In the genomic region with DNA sequence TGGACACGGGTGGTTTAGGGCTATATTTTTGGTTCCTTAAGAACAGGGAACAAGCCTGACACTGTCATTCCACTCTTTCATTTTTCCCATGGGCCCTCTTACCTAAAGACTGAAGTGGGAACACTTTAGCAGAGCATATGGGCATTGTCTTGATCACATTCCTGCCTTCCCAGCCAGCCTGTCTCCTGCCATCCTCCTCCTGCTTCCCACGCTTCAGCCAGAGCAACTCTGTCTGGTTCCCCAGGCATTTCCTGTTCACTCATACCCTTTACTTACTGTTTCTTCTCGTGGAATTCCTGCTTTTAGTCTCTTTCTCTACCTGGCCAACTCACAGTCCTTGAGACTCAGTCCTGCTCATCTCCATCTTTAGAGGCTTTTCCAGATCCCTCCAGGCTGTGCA, we compare ENCODE assay signal across 16 cellular contexts. TPM values are rescaled to one million over a fixed set of nuclear protein-coding genes. Genes with fewer than 3 reads are reported as not detected.
A peak's percentile ranks its signal among the peaks of the same experiment; 100 is the strongest.
DNase-seq lines count a peak whose midpoint lies in the region; ATAC-seq and TF ChIP-seq lines count a peak whose summit lies in the region.
"Had no signal": no experiment of that assay in that cellular context is flagged by ENCODE, and none has a peak within 500 bp of the region (broad histone marks: within the 10 kb centered on the region; RNA-seq: fewer than 3 reads in every experiment).

No MANE protein-coding gene starts in this region.

- H3K4me3 ChIP-seq in SJSA1 (no peak overlapping the region), foreskin fibroblast (ENCODE audit: low read depth in 1 of 2, low read length in 2 of 2) (no peak overlapping the region), skeletal muscle cell (ENCODE audit: low read depth, low read length) (no peak overlapping the region)
- H3K4me3 ChIP-seq: esophagus squamous epithelium had no signal

- no peaks in the 10 kb centered on the region for H3K27me3 Mint-ChIP-seq in activated CD4-positive, alpha-beta T cell treated with anti-CD3 and anti-CD28 coated beads, Interleukin-2, amount 10 ng/mL, durations not matched to agents 24 days and 14 days

- intact Hi-C loops in activated CD4-positive, alpha-beta T cell treated with anti-CD3 and anti-CD28 coated beads, Interleukin-2, amount 10 ng/mL, durations not matched to agents 24 days and 14 days (cut with micrococcal nuclease): no loop called here

- no peak for ATAC-seq in GM18867 (IDR thresholded peaks at IDR 0.05; ENCODE audit: unreplicated experiment)

- no peak overlapping the region for H3K27ac Mint-ChIP-seq in activated CD4-positive, alpha-beta T cell treated with anti-CD3 and anti-CD28 coated beads, Interleukin-2, amount 10 ng/mL, durations not matched to agents 24 days and 14 days
- H3K27ac Mint-ChIP-seq: activated T-helper 1 cell treated with anti-CD3 and anti-CD28 coated beads, Interleukin-12 subunit alpha, Interleukin-12 subunit beta, Interleukin-2, Interleukin-4 antibody, amounts not matched to agents 30 ng/mL and 10 ng/mL and 1 ng/mL, durations not matched to agents 14 hours and 24 hours and 36 hours had no signal

- peaks cover 4% of the 10 kb centered on the region for H3K9me3 Mint-ChIP-seq in activated CD4-positive, alpha-beta T cell treated with anti-CD3 and anti-CD28 coated beads, Interleukin-2, amount 10 ng/mL, durations not matched to agents 24 days and 14 days
- H3K9me3 Mint-ChIP-seq: activated T-helper 1 cell treated with anti-CD3 and anti-CD28 coated beads, Interleukin-12 subunit alpha, Interleukin-12 subunit beta, Interleukin-2, Interleukin-4 antibody, amounts not matched to agents 30 ng/mL and 10 ng/mL and 1 ng/mL, durations not matched to agents 14 hours and 24 hours and 36 hours had no signal

- H3K27ac ChIP-seq in SJSA1: peak overlapping the region; percentile 37

- H3K27me3 ChIP-seq in SJSA1 (replicated peaks): no peaks in the 10 kb centered on the region
- H3K27me3 ChIP-seq: esophagus squamous epithelium had no signal

- H3K36me3 Mint-ChIP-seq in activated CD4-positive, alpha-beta T cell treated with anti-CD3 and anti-CD28 coated beads, Interleukin-2, amount 10 ng/mL, durations not matched to agents 24 days and 14 days (ENCODE audit: low read depth): peaks cover 46% of the 10 kb centered on the region

- no peaks in the 10 kb centered on the region for H3K9me3 ChIP-seq in SJSA1 (replicated peaks)
- H3K9me3 ChIP-seq: esophagus squamous epithelium had no signal

- DNase-seq in ELR (ENCODE audit: low read depth) (peak; percentile 82), SJSA1 (ENCODE audit: low read depth in 1 of 2, low spot score in 2 of 2) (peak in 1 of 2 experiments; percentile 54), foreskin fibroblast (peak; percentile 64 to 67), skeletal muscle cell (ENCODE audit: low read depth) (peak; percentile 44), SIG-M5 treated with dmso at 0.1 percent for 504 hours (lab: John Stamatoyannopoulos, UW; ENCODE audit: unreplicated experiment) (no peak)
- DNase-seq in effector CD4-positive, alpha-beta T cell: no peak
- DNase-seq in activated CD4-positive, alpha-beta T cell treated with anti-CD3 and anti-CD28 coated beads, Interleukin-2, amount 10 ng/mL, durations not matched to agents 24 days and 14 days: no peak
- DNase-seq: esophagus squamous epithelium, kidney, NCI-H2227 treated with DMSO at 0.1 percent for 48 hours, occipital lobe, SIG-M5 had no signal

- H3K4me1 ChIP-seq in SJSA1 (replicated peaks): peaks cover 20% of the 10 kb centered on the region

- H3K36me3 ChIP-seq in SJSA1: peaks cover 37% of the 10 kb centered on the region

- peaks cover 35% of the 10 kb centered on the region for H3K4me1 Mint-ChIP-seq in activated CD4-positive, alpha-beta T cell treated with anti-CD3 and anti-CD28 coated beads, Interleukin-2, amount 10 ng/mL, durations not matched to agents 24 days and 14 days

- TF ChIP-seq CTCF in foreskin fibroblast (IDR thresholded peaks at IDR 0.05; ENCODE audit: low read depth, low read length): no peak

- no peak overlapping the region for H3K4me3 Mint-ChIP-seq in activated CD4-positive, alpha-beta T cell treated with anti-CD3 and anti-CD28 coated beads, Interleukin-2, amount 10 ng/mL, durations not matched to agents 24 days and 14 days
- H3K4me3 Mint-ChIP-seq: activated T-helper 1 cell treated with anti-CD3 and anti-CD28 coated beads, Interleukin-12 subunit alpha, Interleukin-12 subunit beta, Interleukin-2, Interleukin-4 antibody, amounts not matched to agents 30 ng/mL and 10 ng/mL and 1 ng/mL, durations not matched to agents 14 hours and 24 hours and 36 hours had no signal

RNA-seq across cellular contexts. Expression of a gene that starts 22.8 kb away (rescaled TPM):
- 93.0 and 117 TPM in 2 replicates for total RNA-seq in SJSA1 (2014; rRNA removed; shearing (Covaris generic))
- 96.8 and 97.4 TPM in 2 replicates for total RNA-seq in activated CD4-positive, alpha-beta T cell treated with anti-CD3 and anti-CD28 coated beads, Interleukin-2, amount 10 ng/mL, durations not matched to agents 24 days and 14 days

RNA-seq across cellular contexts. Expression of a gene that starts 32.6 kb away (rescaled TPM):
- 29.7 and 31.3 TPM in 2 replicates for total RNA-seq in SJSA1 (2014; rRNA removed; shearing (Covaris generic))
- total RNA-seq in activated CD4-positive, alpha-beta T cell treated with anti-CD3 and anti-CD28 coated beads, Interleukin-2, amount 10 ng/mL, durations not matched to agents 24 days and 14 days: 19.2 and 20.1 TPM in 2 replicates

RNA-seq across cellular contexts. Expression of a gene that starts 57.5 kb away (rescaled TPM):
- not detected in 2 replicates for total RNA-seq in SJSA1 (2014; rRNA removed; shearing (Covaris generic))
- not detected in 2 replicates for total RNA-seq in activated CD4-positive, alpha-beta T cell treated with anti-CD3 and anti-CD28 coated beads, Interleukin-2, amount 10 ng/mL, durations not matched to agents 24 days and 14 days
- total RNA-seq: activated T-helper 1 cell treated with anti-CD3 and anti-CD28 coated beads, Interleukin-12 subunit alpha, Interleukin-12 subunit beta, Interleukin-2, Interleukin-4 antibody, amounts not matched to agents 30 ng/mL and 10 ng/mL and 1 ng/mL, durations not matched to agents 14 hours and 24 hours and 36 hours; cardiac septum; esophagus squamous epithelium; kidney; occipital lobe; subcutaneous adipose tissue had no signal

Comparison
In these comparisons a context has a peak if more than half of its experiments do, and no peak if none do; other contexts are left out.
1. DNase-seq: peak in ELR (single experiment), foreskin fibroblast (2 of 2) and skeletal muscle cell (single experiment); none in effector CD4-positive, alpha-beta T cell (single experiment), SIG-M5 treated with dmso at 0.1 percent for 504 hours (single experiment) and activated CD4-positive, alpha-beta T cell treated with anti-CD3 and anti-CD28 coated beads, Interleukin-2, amount 10 ng/mL, durations not matched to agents 24 days and 14 days (single experiment).